1 cellular context compared by ENCODE assay signal in the genomic region with DNA sequence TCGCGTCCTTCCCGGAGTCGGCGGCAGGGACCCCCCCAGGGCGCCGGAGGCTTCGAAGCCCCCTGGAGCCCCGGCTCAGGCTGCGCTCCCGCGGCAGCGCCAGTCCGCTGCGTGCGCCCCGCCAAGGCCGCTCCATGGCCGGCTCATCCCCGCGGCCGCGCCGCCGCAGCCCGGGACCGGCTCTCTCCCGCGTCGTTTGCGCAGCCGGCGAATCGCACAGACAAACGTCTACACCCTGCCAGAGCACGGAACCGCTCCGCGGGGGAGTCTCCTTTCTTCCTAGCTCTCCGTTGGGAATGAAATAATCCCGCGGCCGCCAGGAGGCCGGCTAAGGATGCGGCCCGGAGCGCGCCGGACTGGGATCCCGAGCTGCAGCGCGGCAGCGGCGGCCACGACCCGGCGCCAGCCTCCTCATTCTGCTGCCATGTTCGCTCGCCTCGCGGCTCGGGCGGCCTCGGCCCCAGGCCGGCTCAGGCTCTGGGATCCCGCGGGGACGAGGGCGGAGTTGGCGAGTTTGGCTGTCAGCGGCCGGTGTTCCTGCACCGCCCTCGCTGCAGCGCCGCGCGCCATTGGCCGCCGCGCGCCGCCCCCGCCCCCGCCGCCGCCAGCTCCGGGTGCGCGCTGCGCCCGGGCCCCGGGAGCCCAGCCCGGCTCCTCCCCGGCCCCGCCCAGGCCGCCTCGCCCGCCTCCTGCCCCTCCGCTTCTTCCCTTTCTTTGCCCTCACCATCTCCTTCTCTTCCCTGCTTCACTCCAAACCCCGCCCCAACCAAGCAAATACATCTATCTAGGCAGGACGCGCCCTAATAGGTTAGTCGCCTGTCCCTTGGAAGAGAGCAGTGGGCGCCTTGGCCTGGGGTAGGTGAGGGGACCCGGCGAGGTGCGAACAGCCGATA.
TF ChIP-seq lines count a peak whose summit lies in the region.

A gene with protein sequence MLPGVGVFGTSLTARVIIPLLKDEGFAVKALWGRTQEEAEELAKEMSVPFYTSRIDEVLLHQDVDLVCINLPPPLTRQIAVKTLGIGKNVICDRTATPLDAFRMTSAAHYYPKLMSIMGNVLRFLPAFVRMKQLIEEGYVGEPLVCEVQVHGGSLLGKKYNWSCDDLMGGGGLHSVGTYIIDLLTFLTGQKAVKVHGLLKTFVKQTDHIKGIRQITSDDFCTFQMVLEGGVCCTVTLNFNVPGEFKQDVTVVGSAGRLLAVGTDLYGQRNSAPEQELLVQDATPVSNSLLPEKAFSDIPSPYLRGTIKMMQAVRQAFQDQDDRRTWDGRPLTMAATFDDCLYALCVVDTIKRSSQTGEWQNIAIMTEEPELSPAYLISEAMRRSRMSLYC (minus strand): TSS at position 479 of the 893 bp plus-strand sequence. CDS start 710 bp downstream, outside the sequence.

TF ChIP-seq in HEK293, 187 proteins besides CTCF, POLR2A, EP300 and RAD21 (continued from another document and continues in another):
- TF ChIP-seq ZNF366 (tag by site-specific recombination; conservative IDR thresholded peaks at IDR 0.05) (peak; percentile 75), ZNF610 (tag by site-specific recombination; IDR thresholded peaks at IDR 0.05; ENCODE audit: borderline replicate concordance) (no peak), ZNF426 (tag by site-specific recombination; IDR thresholded peaks at IDR 0.05) (no peak), ZNF138 (tag by site-specific recombination; IDR thresholded peaks at IDR 0.05; ENCODE audit: borderline replicate concordance) (no peak), ZNF404 (tag by site-specific recombination; IDR thresholded peaks at IDR 0.05) (no peak), ZNF529 (tag by site-specific recombination; IDR thresholded peaks at IDR 0.05; ENCODE audit: insufficient replicate concordance) (no peak), SETDB1 (IDR thresholded peaks at IDR 0.05; ENCODE audit: insufficient read length, low read length) (no peak), ZNF311 (tag by site-specific recombination; IDR thresholded peaks at IDR 0.05; ENCODE audit: borderline replicate concordance) (no peak), ZNF623 (tag by site-specific recombination; IDR thresholded peaks at IDR 0.05) (no peak), ZNF248 (tag by site-specific recombination; IDR thresholded peaks at IDR 0.05) (no peak), ZNF843 (tag by site-specific recombination; IDR thresholded peaks at IDR 0.05) (no peak), ZNF629 (tag by site-specific recombination; IDR thresholded peaks at IDR 0.05) (no peak), ZNF10 (tag by site-specific recombination; IDR thresholded peaks at IDR 0.05) (no peak), ZNF132 (tag by site-specific recombination; IDR thresholded peaks at IDR 0.05; ENCODE audit: borderline replicate concordance) (no peak), MYNN (tag by site-specific recombination; IDR thresholded peaks at IDR 0.05; ENCODE audit: borderline replicate concordance) (no peak), GFI1B (tag by site-specific recombination; IDR thresholded peaks at IDR 0.05) (no peak), ZBTB20 (tag by site-specific recombination; IDR thresholded peaks at IDR 0.05) (peak; percentile 89), HOXA7 (CRISPR knock-in tag; IDR thresholded peaks at IDR 0.05; ENCODE audit: borderline replicate concordance) (no peak), GLI2 (tag by site-specific recombination; IDR thresholded peaks at IDR 0.05; ENCODE audit: borderline replicate concordance, low read depth) (no peak), EGR2 (tag by site-specific recombination; IDR thresholded peaks at IDR 0.05; ENCODE audit: low read depth) (no peak), ZNF664 (tag by site-specific recombination; IDR thresholded peaks at IDR 0.05) (no peak), ZNF175 (tag by site-specific recombination; IDR thresholded peaks at IDR 0.05) (no peak), ZNF777 (tag by site-specific recombination; IDR thresholded peaks at IDR 0.05; ENCODE audit: borderline replicate concordance) (no peak), ZNF292 (tag by site-specific recombination; IDR thresholded peaks at IDR 0.05; ENCODE audit: borderline replicate concordance, low read depth) (no peak), ZNF16 (tag by site-specific recombination; IDR thresholded peaks at IDR 0.05; ENCODE audit: low read depth) (no peak), ZNF121 (tag by site-specific recombination; IDR thresholded peaks at IDR 0.05) (no peak), SCRT2 (tag by site-specific recombination; IDR thresholded peaks at IDR 0.05) (no peak), ZNF133 (tag by site-specific recombination; IDR thresholded peaks at IDR 0.05) (no peak), ZNF214 (tag by site-specific recombination; IDR thresholded peaks at IDR 0.05; ENCODE audit: borderline replicate concordance) (no peak), ZNF624 (tag by site-specific recombination; IDR thresholded peaks at IDR 0.05) (no peak), MZF1 (tag by site-specific recombination; IDR thresholded peaks at IDR 0.05; ENCODE audit: borderline replicate concordance) (peak; percentile 22; the same call in 1 of the 2 replicates), YY2 (tag by site-specific recombination; IDR thresholded peaks at IDR 0.05) (no peak), SP7 (tag by site-specific recombination; IDR thresholded peaks at IDR 0.05) (peak; percentile 16; the same call in 1 of the 2 replicates), GLI4 (tag by site-specific recombination; IDR thresholded peaks at IDR 0.05) (no peak; the same call in 1 of the 2 replicates), ZNF768 (tag by site-specific recombination; IDR thresholded peaks at IDR 0.05) (no peak), TRIM28 (IDR thresholded peaks at IDR 0.05; ENCODE audit: borderline replicate concordance, low read length) (no peak), ZNF239 (tag by site-specific recombination; IDR thresholded peaks at IDR 0.05) (no peak), ZNF560 (tag by site-specific recombination; IDR thresholded peaks at IDR 0.05; ENCODE audit: borderline replicate concordance) (no peak), ZNF596 (tag by site-specific recombination; IDR thresholded peaks at IDR 0.05) (0 out of 2 replicates have a peak, but pooled peaks have one; percentile 13), ZNF174 (tag by site-specific recombination; IDR thresholded peaks at IDR 0.05) (no peak)
- TF ChIP-seq, protein P1, sequence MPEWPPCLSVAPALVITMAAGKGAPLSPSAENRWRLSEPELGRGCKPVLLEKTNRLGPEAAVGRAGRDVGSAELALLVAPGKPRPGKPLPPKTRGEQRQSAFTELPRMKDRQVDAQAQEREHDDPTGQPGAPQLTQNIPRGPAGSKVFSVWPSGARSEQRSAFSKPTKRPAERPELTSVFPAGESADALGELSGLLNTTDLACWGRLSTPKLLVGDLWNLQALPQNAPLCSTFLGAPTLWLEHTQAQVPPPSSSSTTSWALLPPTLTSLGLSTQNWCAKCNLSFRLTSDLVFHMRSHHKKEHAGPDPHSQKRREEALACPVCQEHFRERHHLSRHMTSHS (tag by site-specific recombination; IDR thresholded peaks at IDR 0.05) = no peak
- TF ChIP-seq, protein P2, sequence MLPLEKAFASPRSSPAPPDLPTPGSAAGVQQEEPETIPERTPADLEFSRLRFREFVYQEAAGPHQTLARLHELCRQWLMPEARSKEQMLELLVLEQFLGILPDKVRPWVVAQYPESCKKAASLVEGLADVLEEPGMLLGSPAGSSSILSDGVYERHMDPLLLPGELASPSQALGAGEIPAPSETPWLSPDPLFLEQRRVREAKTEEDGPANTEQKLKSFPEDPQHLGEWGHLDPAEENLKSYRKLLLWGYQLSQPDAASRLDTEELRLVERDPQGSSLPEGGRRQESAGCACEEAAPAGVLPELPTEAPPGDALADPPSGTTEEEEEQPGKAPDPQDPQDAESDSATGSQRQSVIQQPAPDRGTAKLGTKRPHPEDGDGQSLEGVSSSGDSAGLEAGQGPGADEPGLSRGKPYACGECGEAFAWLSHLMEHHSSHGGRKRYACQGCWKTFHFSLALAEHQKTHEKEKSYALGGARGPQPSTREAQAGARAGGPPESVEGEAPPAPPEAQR (tag by site-specific recombination; IDR thresholded peaks at IDR 0.05) = no peak
- TF ChIP-seq, protein P3, sequence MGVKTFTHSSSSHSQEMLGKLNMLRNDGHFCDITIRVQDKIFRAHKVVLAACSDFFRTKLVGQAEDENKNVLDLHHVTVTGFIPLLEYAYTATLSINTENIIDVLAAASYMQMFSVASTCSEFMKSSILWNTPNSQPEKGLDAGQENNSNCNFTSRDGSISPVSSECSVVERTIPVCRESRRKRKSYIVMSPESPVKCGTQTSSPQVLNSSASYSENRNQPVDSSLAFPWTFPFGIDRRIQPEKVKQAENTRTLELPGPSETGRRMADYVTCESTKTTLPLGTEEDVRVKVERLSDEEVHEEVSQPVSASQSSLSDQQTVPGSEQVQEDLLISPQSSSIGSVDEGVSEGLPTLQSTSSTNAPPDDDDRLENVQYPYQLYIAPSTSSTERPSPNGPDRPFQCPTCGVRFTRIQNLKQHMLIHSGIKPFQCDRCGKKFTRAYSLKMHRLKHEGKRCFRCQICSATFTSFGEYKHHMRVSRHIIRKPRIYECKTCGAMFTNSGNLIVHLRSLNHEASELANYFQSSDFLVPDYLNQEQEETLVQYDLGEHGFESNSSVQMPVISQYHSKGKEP (tag by site-specific recombination; IDR thresholded peaks at IDR 0.05) = 0 out of 2 replicates have a peak, but pooled peaks have one; percentile 18
- TF ChIP-seq, protein P4, sequence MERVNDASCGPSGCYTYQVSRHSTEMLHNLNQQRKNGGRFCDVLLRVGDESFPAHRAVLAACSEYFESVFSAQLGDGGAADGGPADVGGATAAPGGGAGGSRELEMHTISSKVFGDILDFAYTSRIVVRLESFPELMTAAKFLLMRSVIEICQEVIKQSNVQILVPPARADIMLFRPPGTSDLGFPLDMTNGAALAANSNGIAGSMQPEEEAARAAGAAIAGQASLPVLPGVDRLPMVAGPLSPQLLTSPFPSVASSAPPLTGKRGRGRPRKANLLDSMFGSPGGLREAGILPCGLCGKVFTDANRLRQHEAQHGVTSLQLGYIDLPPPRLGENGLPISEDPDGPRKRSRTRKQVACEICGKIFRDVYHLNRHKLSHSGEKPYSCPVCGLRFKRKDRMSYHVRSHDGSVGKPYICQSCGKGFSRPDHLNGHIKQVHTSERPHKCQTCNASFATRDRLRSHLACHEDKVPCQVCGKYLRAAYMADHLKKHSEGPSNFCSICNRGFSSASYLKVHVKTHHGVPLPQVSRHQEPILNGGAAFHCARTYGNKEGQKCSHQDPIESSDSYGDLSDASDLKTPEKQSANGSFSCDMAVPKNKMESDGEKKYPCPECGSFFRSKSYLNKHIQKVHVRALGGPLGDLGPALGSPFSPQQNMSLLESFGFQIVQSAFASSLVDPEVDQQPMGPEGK (tag by site-specific recombination; IDR thresholded peaks at IDR 0.05) = peak; percentile 16; the same call in 1 of the 2 replicates
- TF ChIP-seq, protein P5, sequence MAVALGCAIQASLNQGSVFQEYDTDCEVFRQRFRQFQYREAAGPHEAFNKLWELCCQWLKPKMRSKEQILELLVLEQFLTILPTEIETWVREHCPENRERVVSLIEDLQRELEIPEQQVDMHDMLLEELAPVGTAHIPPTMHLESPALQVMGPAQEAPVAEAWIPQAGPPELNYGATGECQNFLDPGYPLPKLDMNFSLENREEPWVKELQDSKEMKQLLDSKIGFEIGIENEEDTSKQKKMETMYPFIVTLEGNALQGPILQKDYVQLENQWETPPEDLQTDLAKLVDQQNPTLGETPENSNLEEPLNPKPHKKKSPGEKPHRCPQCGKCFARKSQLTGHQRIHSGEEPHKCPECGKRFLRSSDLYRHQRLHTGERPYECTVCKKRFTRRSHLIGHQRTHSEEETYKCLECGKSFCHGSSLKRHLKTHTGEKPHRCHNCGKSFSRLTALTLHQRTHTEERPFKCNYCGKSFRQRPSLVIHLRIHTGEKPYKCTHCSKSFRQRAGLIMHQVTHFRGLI (tag by site-specific recombination; IDR thresholded peaks at IDR 0.05) = no peak
- TF ChIP-seq, protein P6, sequence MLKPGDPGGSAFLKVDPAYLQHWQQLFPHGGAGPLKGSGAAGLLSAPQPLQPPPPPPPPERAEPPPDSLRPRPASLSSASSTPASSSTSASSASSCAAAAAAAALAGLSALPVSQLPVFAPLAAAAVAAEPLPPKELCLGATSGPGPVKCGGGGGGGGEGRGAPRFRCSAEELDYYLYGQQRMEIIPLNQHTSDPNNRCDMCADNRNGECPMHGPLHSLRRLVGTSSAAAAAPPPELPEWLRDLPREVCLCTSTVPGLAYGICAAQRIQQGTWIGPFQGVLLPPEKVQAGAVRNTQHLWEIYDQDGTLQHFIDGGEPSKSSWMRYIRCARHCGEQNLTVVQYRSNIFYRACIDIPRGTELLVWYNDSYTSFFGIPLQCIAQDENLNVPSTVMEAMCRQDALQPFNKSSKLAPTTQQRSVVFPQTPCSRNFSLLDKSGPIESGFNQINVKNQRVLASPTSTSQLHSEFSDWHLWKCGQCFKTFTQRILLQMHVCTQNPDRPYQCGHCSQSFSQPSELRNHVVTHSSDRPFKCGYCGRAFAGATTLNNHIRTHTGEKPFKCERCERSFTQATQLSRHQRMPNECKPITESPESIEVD (tag by site-specific recombination; IDR thresholded peaks at IDR 0.05) = no peak
- TF ChIP-seq, protein P7, sequence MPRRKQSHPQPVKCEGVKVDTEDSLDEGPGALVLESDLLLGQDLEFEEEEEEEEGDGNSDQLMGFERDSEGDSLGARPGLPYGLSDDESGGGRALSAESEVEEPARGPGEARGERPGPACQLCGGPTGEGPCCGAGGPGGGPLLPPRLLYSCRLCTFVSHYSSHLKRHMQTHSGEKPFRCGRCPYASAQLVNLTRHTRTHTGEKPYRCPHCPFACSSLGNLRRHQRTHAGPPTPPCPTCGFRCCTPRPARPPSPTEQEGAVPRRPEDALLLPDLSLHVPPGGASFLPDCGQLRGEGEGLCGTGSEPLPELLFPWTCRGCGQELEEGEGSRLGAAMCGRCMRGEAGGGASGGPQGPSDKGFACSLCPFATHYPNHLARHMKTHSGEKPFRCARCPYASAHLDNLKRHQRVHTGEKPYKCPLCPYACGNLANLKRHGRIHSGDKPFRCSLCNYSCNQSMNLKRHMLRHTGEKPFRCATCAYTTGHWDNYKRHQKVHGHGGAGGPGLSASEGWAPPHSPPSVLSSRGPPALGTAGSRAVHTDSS (tag by site-specific recombination; IDR thresholded peaks at IDR 0.05) = no peak; the same call in 1 of the 2 replicates
- TF ChIP-seq, protein P8, sequence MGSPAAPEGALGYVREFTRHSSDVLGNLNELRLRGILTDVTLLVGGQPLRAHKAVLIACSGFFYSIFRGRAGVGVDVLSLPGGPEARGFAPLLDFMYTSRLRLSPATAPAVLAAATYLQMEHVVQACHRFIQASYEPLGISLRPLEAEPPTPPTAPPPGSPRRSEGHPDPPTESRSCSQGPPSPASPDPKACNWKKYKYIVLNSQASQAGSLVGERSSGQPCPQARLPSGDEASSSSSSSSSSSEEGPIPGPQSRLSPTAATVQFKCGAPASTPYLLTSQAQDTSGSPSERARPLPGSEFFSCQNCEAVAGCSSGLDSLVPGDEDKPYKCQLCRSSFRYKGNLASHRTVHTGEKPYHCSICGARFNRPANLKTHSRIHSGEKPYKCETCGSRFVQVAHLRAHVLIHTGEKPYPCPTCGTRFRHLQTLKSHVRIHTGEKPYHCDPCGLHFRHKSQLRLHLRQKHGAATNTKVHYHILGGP (tag by site-specific recombination; IDR thresholded peaks at IDR 0.05) = no peak
- TF ChIP-seq, protein P9, sequence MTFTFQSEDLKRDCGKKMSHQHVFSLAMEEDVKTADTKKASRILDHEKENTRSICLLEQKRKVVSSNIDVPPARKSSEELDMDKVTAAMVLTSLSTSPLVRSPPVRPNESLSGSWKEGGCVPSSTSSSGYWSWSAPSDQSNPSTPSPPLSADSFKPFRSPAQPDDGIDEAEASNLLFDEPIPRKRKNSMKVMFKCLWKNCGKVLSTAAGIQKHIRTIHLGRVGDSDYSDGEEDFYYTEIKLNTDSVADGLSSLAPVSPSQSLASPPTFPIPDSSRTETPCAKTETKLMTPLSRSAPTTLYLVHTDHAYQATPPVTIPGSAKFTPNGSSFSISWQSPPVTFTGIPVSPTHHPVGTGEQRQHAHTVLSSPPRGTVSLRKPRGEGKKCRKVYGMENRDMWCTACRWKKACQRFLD (tag by site-specific recombination; IDR thresholded peaks at IDR 0.05) = no peak
